8 cellular contexts compared by ENCODE assay signal in the genomic region with DNA sequence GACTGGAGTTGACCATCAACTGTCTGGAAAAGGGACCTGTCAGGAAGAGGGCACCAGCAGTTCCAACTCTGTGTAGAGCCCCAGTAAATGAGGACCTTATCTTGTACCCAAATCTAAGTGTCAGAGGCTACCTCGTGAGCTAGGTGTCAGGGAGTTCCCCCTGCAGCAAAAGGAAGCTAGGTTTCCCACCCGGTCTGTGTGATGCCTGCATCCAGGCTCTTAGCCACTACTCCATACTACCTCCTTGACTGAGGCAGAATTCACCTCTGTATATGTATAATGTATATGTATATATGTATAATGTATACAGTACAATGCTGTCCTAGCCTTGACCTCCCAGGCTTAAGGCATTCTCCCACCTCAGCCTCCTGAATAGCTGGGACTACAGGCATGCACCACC. TPM values are rescaled to one million over a fixed set of nuclear protein-coding genes. Genes with fewer than 3 reads are reported as not detected.
A peak's percentile ranks its signal among the peaks of the same experiment; 100 is the strongest.
DNase-seq lines count a peak whose midpoint lies in the region; ATAC-seq and TF ChIP-seq lines count a peak whose summit lies in the region.

No MANE protein-coding gene starts in this region.

- H3K9me3 ChIP-seq in CD8-positive, alpha-beta memory T cell (ENCODE audit: low read length): no peaks in the 10 kb centered on the region
- H3K9me3 ChIP-seq in OCI-LY3 (ENCODE audit: insufficient read depth, low read length) (no peaks in the 10 kb centered on the region), parathyroid adenoma (ENCODE audit: control insufficient read depth, low read length) (no peaks in the 10 kb centered on the region), endodermal cell (ENCODE audit: control insufficient read depth, low read length) (no peaks in the 10 kb centered on the region)

- H3K4me1 ChIP-seq in CD8-positive, alpha-beta memory T cell (ENCODE audit: insufficient read depth, low read length): peaks cover 8% of the 10 kb centered on the region
- H3K4me1 ChIP-seq in OCI-LY3 (ENCODE audit: low read length) (peaks cover 5% of the 10 kb centered on the region; the same call in 1 of the 2 replicates), parathyroid adenoma (no peaks in the 10 kb centered on the region), endodermal cell (ENCODE audit: control insufficient read depth, insufficient read depth, low read length) (no peaks in the 10 kb centered on the region)

- intact Hi-C loops in dorsolateral prefrontal cortex (cut with DNase I): loop anchor here (1.0 to 10.0 kb wide), 4 partner anchors 86 to 209 kb away; a partner anchor contains a TSS

- H2AFZ ChIP-seq in OCI-LY3 (ENCODE audit: low read depth, low read length): peak overlapping the region; percentile 83; the same call in 1 of the 2 replicates
- peak overlapping the region; percentile 53 for H2AFZ ChIP-seq in parathyroid adenoma

- WGBS in endodermal cell (ENCODE audit: insufficient coverage in 1 of 2, insufficient read length in 1 of 2), 2 experiments: 91 to 100% methylated on average over 1 to 2 of the region's 2 CpGs

- H3K4me2 ChIP-seq in OCI-LY3 (ENCODE audit: low read length) (peak overlapping the region; percentile 77), parathyroid adenoma (ENCODE audit: low read length) (peak overlapping the region; percentile 70)

- peaks cover 11 to 12% (median 11%) of the 10 kb centered on the region in 3 donors for H3K4me1 Mint-ChIP-seq in CD8-positive, alpha-beta memory T cell
- no peaks in the 10 kb centered on the region for H3K4me1 Mint-ChIP-seq in endodermal cell

- H3K4me3 Mint-ChIP-seq in CD8-positive, alpha-beta memory T cell: peak overlapping the region in 6 of 7 donors; percentile 67 to 84 (median 82)
- H3K4me3 Mint-ChIP-seq in endodermal cell: no peak overlapping the region

- no peak for ATAC-seq in HG02571 (IDR thresholded peaks at IDR 0.05; ENCODE audit: unreplicated experiment)
- no peak for ATAC-seq in left lobe of liver

- no peaks in the 10 kb centered on the region for H3K36me3 ChIP-seq in CD8-positive, alpha-beta memory T cell (ENCODE audit: insufficient read depth, low read length)
- H3K36me3 ChIP-seq in OCI-LY3 (replicated peaks; ENCODE audit: low read depth, low read length) (no peaks in the 10 kb centered on the region), parathyroid adenoma (ENCODE audit: control insufficient read depth, insufficient read depth, low read length) (no peaks in the 10 kb centered on the region), endodermal cell (ENCODE audit: control insufficient read depth, insufficient read depth, low read length) (no peaks in the 10 kb centered on the region)

- no peaks in the 10 kb centered on the region for H3K9me3 Mint-ChIP-seq in CD8-positive, alpha-beta memory T cell
- H3K9me3 Mint-ChIP-seq in endodermal cell: no peaks in the 10 kb centered on the region

- CTCF ChIA-PET in CD8-positive, alpha-beta memory T cell (lab: Charles Lee): interaction anchor here (0.6 to 10.8 kb wide), 21 partner anchors 11 to 173 kb away, joined by 3 to 317 read pairs (median 5); a partner anchor contains a TSS

- POLR2A ChIA-PET in CD8-positive, alpha-beta memory T cell (lab: Charles Lee): interaction anchor here (0.7 to 1.6 kb wide), 2 partner anchors 84 to 85 kb away, joined by 4 read pairs; no protein-coding TSS in a partner anchor

- no peaks in the 10 kb centered on the region for H4K20me1 ChIP-seq in OCI-LY3 (ENCODE audit: insufficient read depth, low read length)

- no peaks in the 10 kb centered on the region for H3K27me3 ChIP-seq in CD8-positive, alpha-beta memory T cell (ENCODE audit: insufficient read depth, low read length, poor library complexity, severe bottlenecking)
- H3K27me3 ChIP-seq in OCI-LY3 (ENCODE audit: low read depth, low read length) (peaks cover 4% of the 10 kb centered on the region), dorsolateral prefrontal cortex (no peaks in the 10 kb centered on the region), parathyroid adenoma (ENCODE audit: control insufficient read depth, insufficient read depth, low read length) (no peaks in the 10 kb centered on the region), endodermal cell (ENCODE audit: control insufficient read depth, insufficient read depth, low read length, poor library complexity, severe bottlenecking) (no peaks in the 10 kb centered on the region)

- DNase-seq in CD8-positive, alpha-beta memory T cell: peak in 2 of 5 donors; percentile 7 to 13
- DNase-seq in dorsolateral prefrontal cortex: no peak
- DNase-seq in endodermal cell: no peak
- no peak for DNase-seq in left lobe of liver (ENCODE audit: low spot score)
- no peak for DNase-seq in NCI-H774 (lab: John Stamatoyannopoulos, UW)

- no peak overlapping the region for H3K27ac ChIP-seq in CD8-positive, alpha-beta memory T cell (ENCODE audit: low read depth, low read length)
- H3K27ac ChIP-seq in OCI-LY3 (ENCODE audit: low read length) (no peak overlapping the region), dorsolateral prefrontal cortex (no peak overlapping the region), parathyroid adenoma (no peak overlapping the region), endodermal cell (ENCODE audit: low read depth, low read length) (no peak overlapping the region)

- peaks cover 5 to 6% of the 10 kb centered on the region in 2 donors for H3K27me3 Mint-ChIP-seq in CD8-positive, alpha-beta memory T cell
- H3K27me3 Mint-ChIP-seq in endodermal cell (ENCODE audit: insufficient read depth): peaks cover 33% of the 10 kb centered on the region

- no peaks in the 10 kb centered on the region for H3K36me3 Mint-ChIP-seq in CD8-positive, alpha-beta memory T cell
- H3K36me3 Mint-ChIP-seq in endodermal cell (ENCODE audit: low read depth): no peaks in the 10 kb centered on the region

- H3K27ac Mint-ChIP-seq in CD8-positive, alpha-beta memory T cell: peak overlapping the region in 6 of 8 donors; percentile 27 to 88 (median 74)
- H3K27ac Mint-ChIP-seq in endodermal cell: no peak overlapping the region

- H3K79me2 ChIP-seq in OCI-LY3 (ENCODE audit: low read length) (no peaks in the 10 kb centered on the region), parathyroid adenoma (no peaks in the 10 kb centered on the region)

- peak overlapping the region; percentile 39; the same call in 1 of the 2 replicates for H3K9ac ChIP-seq in OCI-LY3 (ENCODE audit: low read length)
- H3K9ac ChIP-seq in parathyroid adenoma: no peak overlapping the region
- no peak overlapping the region for H3K9ac ChIP-seq in endodermal cell (ENCODE audit: extremely low read depth, low read length, poor library complexity, severe bottlenecking)

- no peak overlapping the region for H3K4me3 ChIP-seq in CD8-positive, alpha-beta memory T cell (ENCODE audit: low read length)
- H3K4me3 ChIP-seq in OCI-LY3 (ENCODE audit: low read length) (peak overlapping the region; percentile 74), dorsolateral prefrontal cortex (peak overlapping the region; percentile 4 to 69 (median 49)), parathyroid adenoma (ENCODE audit: low read depth, low read length) (no peak overlapping the region), endodermal cell (ENCODE audit: low read length) (no peak overlapping the region)

- TF ChIP-seq CTCF in OCI-LY3 (IDR thresholded peaks at IDR 0.05; ENCODE audit: low read depth, low read length): no peak
- no peak for TF ChIP-seq CTCF in dorsolateral prefrontal cortex (IDR thresholded peaks at IDR 0.05 in 54 of 56, conservative IDR thresholded peaks at IDR 0.05 in 2 of 56; ENCODE audit: low read depth in 1 of 56, partially characterized antibody in 56 of 56)
- no peak for TF ChIP-seq CTCF in parathyroid adenoma (IDR thresholded peaks at IDR 0.05)
- no peak for TF ChIP-seq CTCF in endodermal cell (conservative IDR thresholded peaks at IDR 0.05)

RNA-seq across cellular contexts. Expression of a gene that starts 15.5 kb away (rescaled TPM):
- 10 to 100 TPM; 19.5 to 19.6 TPM for total RNA-seq in CD8-positive, alpha-beta memory T cell
- 32.8 TPM for polyA plus RNA-seq in CD8-positive, alpha-beta memory T cell
- 100 to 1,000 TPM in 3 of 120 experiments, 10 to 100 TPM in 117; 23.0 to 108 (median 71.6) TPM for total RNA-seq in dorsolateral prefrontal cortex
- 10 to 100 TPM; 43.5 to 49.4 TPM for total RNA-seq in endodermal cell
- polyA plus RNA-seq in endodermal cell (2013, experiment 1 of 2): 19.1 TPM
- 23.1 TPM for polyA plus RNA-seq in endodermal cell (2013, experiment 2 of 2)
- 5.6 TPM for total RNA-seq in left lobe of liver

RNA-seq across cellular contexts. Expression of a gene that starts 33.1 kb away (rescaled TPM):
- not detected for total RNA-seq in CD8-positive, alpha-beta memory T cell
- polyA plus RNA-seq in CD8-positive, alpha-beta memory T cell: not detected
- 1 to 10 TPM in 97 of 120 experiments, under 1 TPM in 23; 0.32 to 8.1 (median 1.5) TPM for total RNA-seq in dorsolateral prefrontal cortex
- 1 to 10 TPM; 2.9 to 4.1 TPM for total RNA-seq in endodermal cell
- 1.1 TPM for polyA plus RNA-seq in endodermal cell (2013, experiment 1 of 2)
- polyA plus RNA-seq in endodermal cell (2013, experiment 2 of 2): 1.1 TPM
- not detected for total RNA-seq in left lobe of liver

Comparison
In these comparisons a context has a peak if more than half of its experiments do, and no peak if none do; other contexts are left out.
1. H3K4me3 ChIP-seq: peak in OCI-LY3 (single experiment) and dorsolateral prefrontal cortex (59 of 59); none in CD8-positive, alpha-beta memory T cell (single experiment), parathyroid adenoma (single experiment) and endodermal cell (single experiment).